1 cellular context compared by ENCODE assay signal in genomic region chr7:156475666-156476065, GRCh38.
TF ChIP-seq lines count a peak whose summit lies in the region.

No MANE protein-coding gene starts in this region.

TF ChIP-seq in H1, 55 proteins besides CTCF, POLR2A, EP300 and RAD21 (continued from another document):
- TF ChIP-seq RFX5 (IDR thresholded peaks at IDR 0.05; ENCODE audit: borderline replicate concordance, low read depth, low read length): no peak
TF ChIP-seq in H1: peak in this region for 0.
